ENCODE assay signal across 22 cellular contexts in genomic region chr4:2833671-2834000, GRCh38. TPM values are rescaled to one million over a fixed set of nuclear protein-coding genes. Genes with fewer than 3 reads are reported as not detected.
A peak's percentile ranks its signal among the peaks of the same experiment; 100 is the strongest.
DNase-seq lines count a peak whose midpoint lies in the region; ATAC-seq and TF ChIP-seq lines count a peak whose summit lies in the region.
"Had no signal": no experiment of that assay in that cellular context is flagged by ENCODE, and none has a peak within 500 bp of the region (broad histone marks: within the 10 kb centered on the region; RNA-seq: fewer than 3 reads in every experiment).

No MANE protein-coding gene starts in this region.

- H3K27ac ChIP-seq in stomach = no peak overlapping the region
- H3K27ac ChIP-seq: KMS-11 had no signal

- H3K27me3 Mint-ChIP-seq in activated B cell treated with CpG ODN at 0.5 μM for 24 hours = no peaks in the 10 kb centered on the region
- H3K27me3 Mint-ChIP-seq: activated CD4-positive, alpha-beta T cell treated with anti-CD3 and anti-CD28 coated beads for 36 hours had no signal

- TF ChIP-seq CTCF in activated B cell treated with CpG ODN at 0.5 μM for 24 hours (IDR thresholded peaks at IDR 0.05) (no peak), stomach (IDR thresholded peaks at IDR 0.05) (no peak)

- peaks cover 27% of the 10 kb centered on the region for H3K36me3 Mint-ChIP-seq in activated B cell treated with CpG ODN at 0.5 μM for 24 hours (ENCODE audit: low read depth)

- DNase-seq in activated effector memory CD4-positive, alpha-beta T cell treated with anti-CD3 and anti-CD28 coated beads, Interleukin-2, amount 50 U/mL, for 16 hours = peak; percentile 60
- no peak for DNase-seq in activated effector memory CD4-positive, alpha-beta T cell treated with Interleukin-2 at 50 U/mL for 16 hours
- DNase-seq in activated B cell treated with CpG ODN at 0.5 μM for 24 hours (peak; percentile 23), mesenteric fat pad (ENCODE audit: low spot score) (peak; percentile 77), stomach (peak; percentile 17), C1 segment of cervical spinal cord (lab: John Stamatoyannopoulos, UW) (no peak)
- DNase-seq in activated naive CD4-positive, alpha-beta T cell treated with anti-CD3 and anti-CD28 coated beads, Interleukin-2, amount 50 U/mL, for 16 hours = no peak
- DNase-seq: ACHN; activated CD4-positive, alpha-beta T cell treated with anti-CD3 and anti-CD28 coated beads for 36 hours; activated naive CD4-positive, alpha-beta T cell treated with Interleukin-2 at 50 U/mL for 16 hours; COR-L47; DND-41; effector memory CD4-positive, alpha-beta T cell; NCI-H1930; NCI-H226; stimulated activated CD4-positive, alpha-beta T cell treated with anti-CD3 and anti-CD28 coated beads, Interleukin-1b, Interleukin-23, amount 100 ng/mL, for 48 hours; T1000; upper lobe of right lung had no signal

- TF ChIP-seq POLR2A in stomach (IDR thresholded peaks at IDR 0.05) = no peak

- 85 to 100% (median 86%) methylated on average over 1 to 7 of the region's 7 CpGs for WGBS in stomach, 5 donors

- no peak overlapping the region for H3K4me3 Mint-ChIP-seq in activated B cell treated with CpG ODN at 0.5 μM for 24 hours
- H3K4me3 Mint-ChIP-seq: activated CD4-positive, alpha-beta T cell treated with anti-CD3 and anti-CD28 coated beads for 36 hours had no signal

- peaks cover 40 to 81% (median 78%) of the 10 kb centered on the region in 4 donors for H3K36me3 ChIP-seq in stomach

- POLR2A ChIA-PET in activated B cell treated with CpG ODN at 0.5 μM for 24 hours (lab: Charles Lee) = interaction anchor here (0.8 to 2.7 kb wide), 5 partner anchors 15 to 48 kb away, joined by 3 to 29 read pairs (median 12); no protein-coding TSS in a partner anchor

- H3K9me3 ChIP-seq in stomach = no peaks in the 10 kb centered on the region
- H3K9me3 ChIP-seq: upper lobe of right lung had no signal

- CTCF ChIA-PET in activated B cell treated with CpG ODN at 0.5 μM for 24 hours (lab: Charles Lee) = interaction anchor here (1.5 kb wide), 1 partner anchor 13 kb away, joined by 3 read pairs; no protein-coding TSS in a partner anchor

- no peak overlapping the region for H3K4me3 ChIP-seq in stomach
- H3K4me3 ChIP-seq: upper lobe of right lung had no signal

- H3K27ac Mint-ChIP-seq in activated B cell treated with CpG ODN at 0.5 μM for 24 hours = no peak overlapping the region
- H3K27ac Mint-ChIP-seq: activated CD4-positive, alpha-beta T cell treated with anti-CD3 and anti-CD28 coated beads for 36 hours had no signal

- ATAC-seq in activated B cell treated with CpG ODN at 0.5 μM for 24 hours (ENCODE audit: low read depth) (no peak), HG02798 (IDR thresholded peaks at IDR 0.05; ENCODE audit: poor library complexity, unreplicated experiment) (no peak)
- ATAC-seq: activated CD4-positive, alpha-beta T cell treated with anti-CD3 and anti-CD28 coated beads for 36 hours; Panc1; SK-N-SH treated with all-trans-retinoic acid at 6 μM for 48 hours; upper lobe of right lung had no signal

- H3K9me3 Mint-ChIP-seq in activated B cell treated with CpG ODN at 0.5 μM for 24 hours = no peaks in the 10 kb centered on the region

- H3K27me3 ChIP-seq in stomach = no peaks in the 10 kb centered on the region
- H3K27me3 ChIP-seq: upper lobe of right lung had no signal

- no peak for TF ChIP-seq EP300 in stomach (IDR thresholded peaks at IDR 0.05)

- H3K4me1 Mint-ChIP-seq in activated B cell treated with CpG ODN at 0.5 μM for 24 hours = peaks cover 71% of the 10 kb centered on the region

- intact Hi-C loops in activated B cell treated with CpG ODN at 0.5 μM for 24 hours (cut with micrococcal nuclease) = loop anchor here (5.0 kb wide), 1 partner anchor 99 kb away; no protein-coding TSS in a partner anchor
- intact Hi-C loops in stomach (cut with DNase I; ENCODE audit: low total_unique reads) = no loop called here

- peaks cover 9 to 44% (median 31%) of the 10 kb centered on the region in 4 donors for H3K4me1 ChIP-seq in stomach

RNA-seq across cellular contexts. Expression of gene ADD1, which starts 10.0 kb away (rescaled TPM):
- total RNA-seq in activated B cell treated with CpG ODN at 0.5 μM for 24 hours (326 and 340 TPM in 2 replicates), mesenteric fat pad (272 TPM), stomach (1,000 to 10,000 TPM in 1 of 5 donors, 100 to 1,000 TPM in 4; 162 to 1,174 (median 290) TPM)
- 100 to 1,000 TPM; 103 to 197 (median 127) TPM for polyA plus RNA-seq in stomach

RNA-seq across cellular contexts. Expression of gene SH3BP2, which starts 40.8 kb away (rescaled TPM):
- total RNA-seq in activated B cell treated with CpG ODN at 0.5 μM for 24 hours (40.4 and 43.2 TPM in 2 replicates), mesenteric fat pad (63.9 TPM), stomach (100 to 1,000 TPM in 2 of 5 donors, 10 to 100 TPM in 3; 31.8 to 151 (median 89.9) TPM)
- 10 to 100 TPM in 2 of 3 donors, 1 to 10 TPM in 1; 9.0 to 26.7 (median 11.1) TPM for polyA plus RNA-seq in stomach

Comparison
In these comparisons a context has a peak if more than half of its experiments do, and no peak if none do; other contexts are left out.
1. DNase-seq: peak in activated effector memory CD4-positive, alpha-beta T cell treated with anti-CD3 and anti-CD28 coated beads, Interleukin-2, amount 50 U/mL, for 16 hours (single experiment), activated B cell treated with CpG ODN at 0.5 μM for 24 hours (single experiment), mesenteric fat pad (single experiment) and stomach (single experiment); none in activated effector memory CD4-positive, alpha-beta T cell treated with Interleukin-2 at 50 U/mL for 16 hours (single experiment), C1 segment of cervical spinal cord (0 of 14) and activated naive CD4-positive, alpha-beta T cell treated with anti-CD3 and anti-CD28 coated beads, Interleukin-2, amount 50 U/mL, for 16 hours (single experiment).